17 cellular contexts compared by ENCODE assay signal in the genomic region with DNA sequence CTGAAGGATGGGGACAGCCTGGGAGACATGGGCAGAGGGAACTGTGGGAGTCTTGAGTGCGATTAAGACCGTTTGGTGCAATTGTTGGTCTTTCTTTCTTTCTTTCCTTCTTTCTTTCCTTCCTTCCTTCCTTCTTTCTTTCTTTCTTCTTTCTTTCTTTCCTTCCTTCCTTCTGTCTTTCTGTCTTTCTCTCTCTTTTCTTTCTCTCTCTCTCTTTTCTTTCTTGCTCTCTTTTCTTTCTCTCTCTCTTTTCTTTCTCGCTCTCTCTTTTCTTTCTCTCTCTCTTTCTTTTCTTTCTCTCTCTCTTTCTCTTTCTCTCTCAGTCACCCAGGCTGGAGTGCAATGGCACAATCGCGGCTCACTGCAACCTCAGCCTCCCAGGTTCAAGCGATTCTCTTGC. TPM values are rescaled to one million over a fixed set of nuclear protein-coding genes. Genes with fewer than 3 reads are reported as not detected.
DNase-seq lines count a peak whose midpoint lies in the region; ATAC-seq and TF ChIP-seq lines count a peak whose summit lies in the region.
"Had no signal": no experiment of that assay in that cellular context is flagged by ENCODE, and none has a peak within 500 bp of the region (broad histone marks: within the 10 kb centered on the region; RNA-seq: fewer than 3 reads in every experiment).

No MANE protein-coding gene starts in this region.

- no peaks in the 10 kb centered on the region for H3K27me3 Mint-ChIP-seq in activated naive CD8-positive, alpha-beta T cell
- no peaks in the 10 kb centered on the region for H3K27me3 Mint-ChIP-seq in activated naive CD8-positive, alpha-beta T cell treated with anti-CD3 and anti-CD28 coated beads for 36 hours
- H3K27me3 Mint-ChIP-seq in Calu3 (ENCODE audit: unreplicated experiment) = no peaks in the 10 kb centered on the region
- H3K27me3 Mint-ChIP-seq in activated naive CD8-positive, alpha-beta T cell treated with anti-CD3 and anti-CD28 coated beads, Interleukin-2, amount 50 U/mL, for 24 hours = no peaks in the 10 kb centered on the region
- H3K27me3 Mint-ChIP-seq in type B pancreatic cell = peaks cover 4% of the 10 kb centered on the region

- H3K9me3 Mint-ChIP-seq in activated naive CD8-positive, alpha-beta T cell (ENCODE audit: low read depth) = no peaks in the 10 kb centered on the region
- H3K9me3 Mint-ChIP-seq in activated naive CD8-positive, alpha-beta T cell treated with anti-CD3 and anti-CD28 coated beads for 36 hours = no peaks in the 10 kb centered on the region
- H3K9me3 Mint-ChIP-seq in Calu3 (ENCODE audit: low read depth, unreplicated experiment) (no peaks in the 10 kb centered on the region), type B pancreatic cell (no peaks in the 10 kb centered on the region)
- no peaks in the 10 kb centered on the region for H3K9me3 Mint-ChIP-seq in activated naive CD8-positive, alpha-beta T cell treated with anti-CD3 and anti-CD28 coated beads, Interleukin-2, amount 50 U/mL, for 24 hours
- H3K9me3 Mint-ChIP-seq: CD8-positive, alpha-beta T cell had no signal

- H3K4me3 Mint-ChIP-seq in activated naive CD8-positive, alpha-beta T cell = no peak overlapping the region
- no peak overlapping the region for H3K4me3 Mint-ChIP-seq in activated naive CD8-positive, alpha-beta T cell treated with anti-CD3 and anti-CD28 coated beads for 36 hours
- no peak overlapping the region for H3K4me3 Mint-ChIP-seq in Calu3 (ENCODE audit: low read depth, unreplicated experiment)
- no peak overlapping the region for H3K4me3 Mint-ChIP-seq in activated naive CD8-positive, alpha-beta T cell treated with anti-CD3 and anti-CD28 coated beads, Interleukin-2, amount 50 U/mL, for 24 hours
- H3K4me3 Mint-ChIP-seq in type B pancreatic cell = no peak overlapping the region
- H3K4me3 Mint-ChIP-seq: CD8-positive, alpha-beta T cell had no signal

- no peaks in the 10 kb centered on the region for H3K36me3 Mint-ChIP-seq in activated naive CD8-positive, alpha-beta T cell
- H3K36me3 Mint-ChIP-seq in activated naive CD8-positive, alpha-beta T cell treated with anti-CD3 and anti-CD28 coated beads for 36 hours = peaks cover 7% of the 10 kb centered on the region
- peaks cover 24% of the 10 kb centered on the region for H3K36me3 Mint-ChIP-seq in Calu3 (ENCODE audit: insufficient read depth, unreplicated experiment)
- H3K36me3 Mint-ChIP-seq in activated naive CD8-positive, alpha-beta T cell treated with anti-CD3 and anti-CD28 coated beads, Interleukin-2, amount 50 U/mL, for 24 hours (ENCODE audit: low read depth) = peaks cover 7% of the 10 kb centered on the region
- H3K36me3 Mint-ChIP-seq in type B pancreatic cell = no peaks in the 10 kb centered on the region

- CTCF ChIA-PET in Calu3 (lab: Charles Lee) = interaction anchor here (2.7 kb wide), 1 partner anchor 49 kb away, joined by 17 read pairs; a partner anchor contains a TSS

- peaks cover 65% of the 10 kb centered on the region for H3K4me1 Mint-ChIP-seq in activated naive CD8-positive, alpha-beta T cell (ENCODE audit: low read depth)
- peaks cover 66% of the 10 kb centered on the region for H3K4me1 Mint-ChIP-seq in activated naive CD8-positive, alpha-beta T cell treated with anti-CD3 and anti-CD28 coated beads for 36 hours
- H3K4me1 Mint-ChIP-seq in Calu3 (ENCODE audit: low read depth, unreplicated experiment) = peaks cover 63% of the 10 kb centered on the region
- peaks cover 83% of the 10 kb centered on the region for H3K4me1 Mint-ChIP-seq in activated naive CD8-positive, alpha-beta T cell treated with anti-CD3 and anti-CD28 coated beads, Interleukin-2, amount 50 U/mL, for 24 hours
- H3K4me1 Mint-ChIP-seq in type B pancreatic cell (ENCODE audit: unreplicated experiment) = peaks cover 11% of the 10 kb centered on the region

- no TSS peak for BruUV-seq in Calu3 (replicated peaks; lab: Mats Ljungman, UMichigan)

- no peak for TF ChIP-seq CTCF in Calu3 (IDR thresholded peaks at IDR 0.05; ENCODE audit: unreplicated experiment)
- TF ChIP-seq CTCF in type B pancreatic cell (conservative IDR thresholded peaks at IDR 0.05) = no peak

- H3K27ac Mint-ChIP-seq in activated naive CD8-positive, alpha-beta T cell = peak overlapping the region; percentile 3
- H3K27ac Mint-ChIP-seq in activated naive CD8-positive, alpha-beta T cell treated with anti-CD3 and anti-CD28 coated beads for 36 hours = no peak overlapping the region
- peak overlapping the region; percentile 1 for H3K27ac Mint-ChIP-seq in Calu3 (ENCODE audit: unreplicated experiment)
- H3K27ac Mint-ChIP-seq in activated naive CD8-positive, alpha-beta T cell treated with anti-CD3 and anti-CD28 coated beads, Interleukin-2, amount 50 U/mL, for 24 hours = peak overlapping the region; percentile 13
- H3K27ac Mint-ChIP-seq in type B pancreatic cell = peak overlapping the region; percentile 37
- H3K27ac Mint-ChIP-seq: CD8-positive, alpha-beta T cell had no signal

- no peak for ATAC-seq in activated naive CD8-positive, alpha-beta T cell treated with anti-CD3 and anti-CD28 coated beads, Interleukin-2, amount 50 U/mL, for 24 hours
- no peak for ATAC-seq in GM19455 (IDR thresholded peaks at IDR 0.05; ENCODE audit: unreplicated experiment)
- ATAC-seq: CD8-positive, alpha-beta T cell; HCT116 had no signal

- DNase-seq in activated naive CD8-positive, alpha-beta T cell treated with anti-CD3 and anti-CD28 coated beads for 36 hours = no peak
- DNase-seq in Calu3 (no peak), type B pancreatic cell (ENCODE audit: extremely low spot score, unreplicated experiment) (no peak), MV-4-11 (lab: John Stamatoyannopoulos, UW) (no peak)
- no peak for DNase-seq in activated naive CD8-positive, alpha-beta T cell treated with anti-CD3 and anti-CD28 coated beads, Interleukin-2, amount 50 U/mL, for 24 hours
- DNase-seq: CD8-positive, alpha-beta T cell; NCI-H1694; NCI-H2107; NCI-H446 treated with DMSO at 0.1 percent for 48 hours; NCI-H526 treated with DMSO at 0.1 percent for 48 hours; SHP77 treated with DMSO at 0.1 percent for 48 hours had no signal

- intact Hi-C loops in Calu3 (cut with micrococcal nuclease; ENCODE audit: unreplicated experiment) = loop anchor here (5.0 kb wide), 1 partner anchor 33 kb away; no protein-coding TSS in a partner anchor

RNA-seq across cellular contexts. Expression of a gene that starts 2.9 kb away (rescaled TPM):
- total RNA-seq in activated naive CD8-positive, alpha-beta T cell treated with anti-CD3 and anti-CD28 coated beads for 36 hours = under 1 TPM; 0.33 to 0.46 TPM
- total RNA-seq in Calu3 (2022) = 5.3 and 7.0 TPM in 2 replicates
- total RNA-seq in type B pancreatic cell (ENCODE audit: low replicate concordance) = 14.1 and 14.3 TPM in 2 replicates
- total RNA-seq: CD8-positive, alpha-beta T cell; Daoy; RPMI7951 had no signal

RNA-seq across cellular contexts. Expression of a gene that starts 5.9 kb away (rescaled TPM):
- under 1 TPM; 0.12 to 0.16 TPM for total RNA-seq in activated naive CD8-positive, alpha-beta T cell treated with anti-CD3 and anti-CD28 coated beads for 36 hours
- total RNA-seq in Calu3 (2022) = 24.9 and 42.4 TPM in 2 replicates
- total RNA-seq in type B pancreatic cell (ENCODE audit: low replicate concordance) = 57.7 and 193 TPM in 2 replicates
- total RNA-seq: A673; CD8-positive, alpha-beta T cell; RPMI7951 had no signal

RNA-seq across cellular contexts. Expression of a gene that starts 22.6 kb away (rescaled TPM):
- 100 to 1,000 TPM; 141 to 148 TPM for total RNA-seq in activated naive CD8-positive, alpha-beta T cell treated with anti-CD3 and anti-CD28 coated beads for 36 hours
- total RNA-seq in Calu3 (2022) (121 and 129 TPM in 2 replicates), type B pancreatic cell (ENCODE audit: low replicate concordance) (41.1 and 50.9 TPM in 2 replicates)

RNA-seq across cellular contexts. Expression of a gene that starts 22.7 kb away (rescaled TPM):
- total RNA-seq in activated naive CD8-positive, alpha-beta T cell treated with anti-CD3 and anti-CD28 coated beads for 36 hours = 10 to 100 TPM; 34.3 to 39.3 TPM
- total RNA-seq in Calu3 (2022) (49.8 and 52.9 TPM in 2 replicates), type B pancreatic cell (ENCODE audit: low replicate concordance) (42.4 and 47.5 TPM in 2 replicates)

RNA-seq across cellular contexts. Expression of a gene that starts 25.5 kb away (rescaled TPM):
- 100 to 1,000 TPM; 146 to 157 TPM for total RNA-seq in activated naive CD8-positive, alpha-beta T cell treated with anti-CD3 and anti-CD28 coated beads for 36 hours
- 1.7 and 2.9 TPM in 2 replicates for total RNA-seq in Calu3 (2022)
- total RNA-seq in type B pancreatic cell (ENCODE audit: low replicate concordance) = 1.3 and 3.3 TPM in 2 replicates
- total RNA-seq: A673, RPMI7951 had no signal

Comparison
In these comparisons a context has a peak if more than half of its experiments do, and no peak if none do; other contexts are left out.
1. RNA of a gene that starts 5.9 kb away (total RNA-seq): 57.7 to 193 TPM in type B pancreatic cell and 24.9 to 42.4 TPM in Calu3; 0.12 to 0.16 TPM in activated naive CD8-positive, alpha-beta T cell treated with anti-CD3 and anti-CD28 coated beads for 36 hours; every median in the first group is over 10 times any median in the second.